In genomic region chr1:32724678-32725594, GRCh38 we compare ENCODE assay signal across 9 cellular contexts. TPM values are rescaled to one million over a fixed set of nuclear protein-coding genes. Genes with fewer than 3 reads are reported as not detected.
DNase-seq lines count a peak whose midpoint lies in the region; ATAC-seq, FAIRE-seq and TF ChIP-seq lines count a peak whose summit lies in the region.
"Had no signal": no experiment of that assay in that cellular context is flagged by ENCODE, and none has a peak within 500 bp of the region (broad histone marks: within the 10 kb centered on the region; RNA-seq: fewer than 3 reads in every experiment).

No MANE protein-coding gene starts in this region.

- FAIRE-seq in GM12892 (lab: Jason Lieb, UNC): no peak

- no peaks in the 10 kb centered on the region for H3K4me1 Mint-ChIP-seq in CD4-positive, alpha-beta T cell (ENCODE audit: low read depth)

- H3K27ac Mint-ChIP-seq in CD4-positive, alpha-beta T cell: no peak overlapping the region
- H3K27ac Mint-ChIP-seq: memory B cell had no signal

- peaks cover 14% of the 10 kb centered on the region for H3K4me1 ChIP-seq in HUES64 (ENCODE audit: insufficient read depth, low read length)
- peaks cover 20% of the 10 kb centered on the region for H3K4me1 ChIP-seq in skeletal muscle satellite cell (ENCODE audit: control insufficient read depth, insufficient read depth, low read length)

- ATAC-seq in CD4-positive, alpha-beta T cell (ENCODE audit: poor library complexity): peak; percentile 24
- ATAC-seq in HG03196 (IDR thresholded peaks at IDR 0.05; ENCODE audit: unreplicated experiment): no peak
- ATAC-seq in HG03442 (IDR thresholded peaks at IDR 0.05; ENCODE audit: unreplicated experiment): no peak

- TF ChIP-seq POLR2A in GM12892 (IDR thresholded peaks at IDR 0.05; ENCODE audit: low read depth, low read length): no peak

- H3K9me3 ChIP-seq in CD4-positive, alpha-beta T cell (ENCODE audit: control insufficient read depth, low read length): no peaks in the 10 kb centered on the region
- H3K9me3 ChIP-seq in HUES64 (ENCODE audit: insufficient read depth, low read depth, low read length) (no peaks in the 10 kb centered on the region), skeletal muscle satellite cell (replicated peaks; ENCODE audit: low read length) (no peaks in the 10 kb centered on the region)

- DNase-seq in CD4-positive, alpha-beta T cell: no peak
- DNase-seq in UCSD-AML1 (lab: John Stamatoyannopoulos, UW; ENCODE audit: unreplicated experiment) (peak; percentile 89), fibroblast of the conjunctiva (ENCODE audit: low read depth) (peak; percentile 90), GM12892 (ENCODE audit: insufficient read length) (no peak)

- H3K4me3 ChIP-seq in HUES64 (ENCODE audit: low read length) (no peak overlapping the region), skeletal muscle satellite cell (ENCODE audit: low read length) (peak overlapping the region; percentile 56)

- peak overlapping the region; percentile 20; the same call in 1 of the 2 replicates for H3K9ac ChIP-seq in HUES64 (ENCODE audit: low read depth, low read length)
- H3K9ac ChIP-seq in skeletal muscle satellite cell (ENCODE audit: low read depth, low read length): peak overlapping the region; percentile 31

- H3K36me3 Mint-ChIP-seq in CD4-positive, alpha-beta T cell (ENCODE audit: low read depth): no peaks in the 10 kb centered on the region

- CTCF ChIA-PET in CD4-positive, alpha-beta T cell (lab: Charles Lee): no interaction called here

- POLR2A ChIA-PET in CD4-positive, alpha-beta T cell (lab: Charles Lee): no interaction called here

- peaks cover 24% of the 10 kb centered on the region for H3K27me3 Mint-ChIP-seq in CD4-positive, alpha-beta T cell

- peaks cover 7% of the 10 kb centered on the region for H3K27me3 ChIP-seq in CD4-positive, alpha-beta T cell (ENCODE audit: control insufficient read depth, insufficient read depth, low read length)
- no peaks in the 10 kb centered on the region for H3K27me3 ChIP-seq in HUES64 (ENCODE audit: insufficient read depth, low read length)
- H3K27me3 ChIP-seq in skeletal muscle satellite cell (ENCODE audit: control insufficient read depth, insufficient read depth, low read length): no peaks in the 10 kb centered on the region

- WGBS in HUES64: 74% methylated on average over 14 of the region's 14 CpGs

- no peaks in the 10 kb centered on the region for H3K36me3 ChIP-seq in HUES64 (ENCODE audit: insufficient read depth, low read length)
- no peaks in the 10 kb centered on the region for H3K36me3 ChIP-seq in skeletal muscle satellite cell (ENCODE audit: insufficient read depth, low read length)

- peak overlapping the region; percentile 74 for H3K4me2 ChIP-seq in skeletal muscle satellite cell (ENCODE audit: low read length)

- no peaks in the 10 kb centered on the region for H3K9me3 Mint-ChIP-seq in CD4-positive, alpha-beta T cell
- H3K9me3 Mint-ChIP-seq: memory B cell had no signal

- intact Hi-C loops in CD4-positive, alpha-beta T cell (cut with DNase I, micrococcal nuclease): no loop called here

- TF ChIP-seq CTCF in CD4-positive, alpha-beta T cell (IDR thresholded peaks at IDR 0.05): no peak

- H3K27ac ChIP-seq in CD4-positive, alpha-beta T cell (ENCODE audit: low read depth, low read length): no peak overlapping the region
- peak overlapping the region; percentile 45 for H3K27ac ChIP-seq in HUES64 (ENCODE audit: low read depth, low read length)

- no peak overlapping the region for H3K4me3 Mint-ChIP-seq in CD4-positive, alpha-beta T cell
- H3K4me3 Mint-ChIP-seq: memory B cell had no signal

RNA-seq across cellular contexts. Expression of gene SYNC, which starts 22.4 kb away (rescaled TPM):
- total RNA-seq in CD4-positive, alpha-beta T cell: not detected
- polyA plus RNA-seq in HUES64 (2013, experiment 1 of 2): 0.05 TPM
- polyA plus RNA-seq in HUES64 (2013, experiment 2 of 2): not detected
- total RNA-seq in skeletal muscle satellite cell (2012; rRNA removed): 7.4 and 22.9 TPM in 2 replicates
- not detected for polyA plus RNA-seq in GM12892 (2012; ENCODE audit: missing spikeins)

Comparison
In these comparisons a context has a peak if more than half of its experiments do, and no peak if none do; other contexts are left out.
1. DNase-seq: peak in UCSD-AML1 (single experiment) and fibroblast of the conjunctiva (single experiment); none in CD4-positive, alpha-beta T cell (0 of 10) and GM12892 (single experiment).